1 cellular context compared by ENCODE assay signal in genomic region chr10:6092731-6093130, GRCh38.
A peak's percentile ranks its signal among the peaks of the same experiment; 100 is the strongest.
TF ChIP-seq lines count a peak whose summit lies in the region.

No MANE protein-coding gene starts in this region.

TF ChIP-seq in K562, 482 proteins besides CTCF, POLR2A, EP300 and RAD21:
- no peak for TF ChIP-seq NFRKB (IDR thresholded peaks at IDR 0.05; ENCODE audit: low read depth)
- no peak for TF ChIP-seq SMARCE1 (IDR thresholded peaks at IDR 0.05)
- no peak for TF ChIP-seq TBL1XR1 (IDR thresholded peaks at IDR 0.05; ENCODE audit: low read length in 2 of 2)
- no peak for TF ChIP-seq KAT2B (IDR thresholded peaks at IDR 0.05; ENCODE audit: low read depth, low read length)
- peak; percentile 69 for TF ChIP-seq CEBPB (tag; IDR thresholded peaks at IDR 0.05)
- no peak for TF ChIP-seq ZNF717 (CRISPR knock-in tag; IDR thresholded peaks at IDR 0.05)
- no peak for TF ChIP-seq CEBPG (CRISPR knock-in tag; IDR thresholded peaks at IDR 0.05)
- TF ChIP-seq CEBPG (tag; conservative IDR thresholded peaks at IDR 0.05 in 1 of 2, IDR thresholded peaks at IDR 0.05 in 1 of 2), result 0 out of 4 replicates have a peak, but pooled peaks of 1 of the 2 experiments have one; percentile 18
- no peak for TF ChIP-seq TAF7 (tag; IDR thresholded peaks at IDR 0.05)
